Comparison of ENCODE assay signal across 1 cellular context in genomic region chr15:60620707-60621106, GRCh38.
TF ChIP-seq lines count a peak whose summit lies in the region.

No MANE protein-coding gene starts in this region.

TF ChIP-seq in WTC11, 78 proteins besides CTCF, POLR2A, EP300 and RAD21 (continued from another document):
- no peak for TF ChIP-seq ARID4B (CRISPR knock-in tag; IDR thresholded peaks at IDR 0.05; ENCODE audit: borderline replicate concordance)
- no peak for TF ChIP-seq HMGA2 (CRISPR knock-in tag; IDR thresholded peaks at IDR 0.05)
